ENCODE assay signal across 17 cellular contexts in the genomic region with DNA sequence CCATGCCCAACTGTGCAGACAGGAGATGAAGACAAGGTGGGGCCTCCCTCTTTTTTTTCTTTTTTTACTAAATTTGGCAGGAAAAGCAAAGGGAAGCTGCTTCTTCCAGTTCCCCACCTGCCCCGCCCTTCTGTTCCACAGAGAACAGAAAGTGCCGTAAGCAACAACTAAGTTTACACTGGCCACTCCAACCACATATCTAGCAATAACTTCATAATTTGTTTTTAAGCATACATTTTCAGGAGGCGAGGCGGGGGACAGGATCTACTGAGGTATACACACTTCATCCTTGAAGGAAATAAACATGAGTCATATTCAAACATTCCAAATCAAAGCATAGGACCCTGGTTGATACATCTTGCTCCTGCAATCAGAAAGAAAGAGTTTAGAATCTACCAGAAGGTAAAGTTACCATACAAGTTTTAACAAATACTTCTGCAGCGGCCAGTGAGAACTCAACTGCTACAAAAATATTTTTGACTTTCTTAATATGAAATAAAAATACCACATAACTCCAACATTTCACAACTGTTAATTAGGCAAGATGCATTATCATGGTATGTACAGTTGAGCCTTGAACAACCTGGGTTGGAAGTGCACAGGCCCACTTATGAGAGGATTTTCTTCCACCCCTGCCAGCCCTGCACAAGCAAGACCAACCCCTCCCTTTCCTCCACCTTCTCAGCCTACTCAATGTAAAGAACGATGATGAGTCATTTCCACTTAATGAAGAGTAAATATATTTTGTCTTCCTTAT. TPM values are rescaled to one million over a fixed set of nuclear protein-coding genes. Genes with fewer than 3 reads are reported as not detected.
DNase-seq lines count a peak whose midpoint lies in the region; ATAC-seq and TF ChIP-seq lines count a peak whose summit lies in the region.
"Had no signal": no experiment of that assay in that cellular context is flagged by ENCODE, and none has a peak within 500 bp of the region (broad histone marks: within the 10 kb centered on the region; RNA-seq: fewer than 3 reads in every experiment).

No MANE protein-coding gene starts in this region.

- H3K9me3 ChIP-seq in gastroesophageal sphincter: no peaks in the 10 kb centered on the region
- H3K9me3 ChIP-seq in stomach: no peaks in the 10 kb centered on the region
- H3K9me3 ChIP-seq: thoracic aorta had no signal

- intact Hi-C loops in stomach (cut with DNase I; ENCODE audit: low total_unique reads): no loop called here
- intact Hi-C loops in activated CD4-positive, alpha-beta memory T cell treated with anti-CD3 and anti-CD28 coated beads for 36 hours (cut with micrococcal nuclease): no loop called here

- CTCF ChIA-PET in RWPE1 (lab: Yijun Ruan, JAX): no interaction called here
- CTCF ChIA-PET in activated CD4-positive, alpha-beta memory T cell treated with anti-CD3 and anti-CD28 coated beads for 36 hours (lab: Charles Lee): no interaction called here

- H3K4me3 Mint-ChIP-seq in activated CD4-positive, alpha-beta memory T cell treated with anti-CD3 and anti-CD28 coated beads for 36 hours: no peak overlapping the region
- H3K4me3 Mint-ChIP-seq: activated CD8-positive, alpha-beta T cell treated with anti-CD3 and anti-CD28 coated beads, Interleukin-2, amount 10 ng/mL, durations not matched to agents 7 days and 5 days; nephron progenitor cell had no signal

- H3K4me3 ChIP-seq in gastroesophageal sphincter (no peak overlapping the region), stomach (no peak overlapping the region)
- H3K4me3 ChIP-seq: thoracic aorta had no signal

- 73 to 76% methylated on average over 5 to 6 of the region's 6 CpGs for WGBS in gastroesophageal sphincter (ENCODE audit: low coverage in 1 of 2), 2 donors
- WGBS in stomach, 5 donors: 41 to 64% (median 50%) methylated on average over 6 of the region's 6 CpGs

- peak overlapping the region; percentile 98 for H3K27ac ChIP-seq in RWPE1
- H3K27ac ChIP-seq in gastroesophageal sphincter: peak overlapping the region in 3 of 4 donors; percentile 23 to 36 (median 32)
- peak overlapping the region; percentile 16 to 79 (median 43) for H3K27ac ChIP-seq in stomach
- H3K27ac ChIP-seq: thoracic aorta had no signal

- POLR2A ChIA-PET in RWPE1 (lab: Yijun Ruan, JAX; ENCODE audit: low non-redundant PET): no interaction called here
- POLR2A ChIA-PET in activated CD4-positive, alpha-beta memory T cell treated with anti-CD3 and anti-CD28 coated beads for 36 hours (lab: Charles Lee): no interaction called here

- H3K4me1 ChIP-seq in gastroesophageal sphincter (peaks cover 0 to 39% (median 6%) of the 10 kb centered on the region in 3 donors), stomach (peaks cover 0 to 54% (median 22%) of the 10 kb centered on the region in 4 donors)

- TF ChIP-seq POLR2A in gastroesophageal sphincter (IDR thresholded peaks at IDR 0.05) (no peak), stomach (IDR thresholded peaks at IDR 0.05) (no peak)

- H3K36me3 ChIP-seq in gastroesophageal sphincter (no peaks in the 10 kb centered on the region), stomach (no peaks in the 10 kb centered on the region)
- H3K36me3 ChIP-seq: thoracic aorta had no signal

- H3K4me1 Mint-ChIP-seq in activated CD4-positive, alpha-beta memory T cell treated with anti-CD3 and anti-CD28 coated beads for 36 hours (ENCODE audit: low read depth): peaks cover 26% of the 10 kb centered on the region

- H3K27me3 Mint-ChIP-seq in activated CD4-positive, alpha-beta memory T cell treated with anti-CD3 and anti-CD28 coated beads for 36 hours: no peaks in the 10 kb centered on the region

- DNase-seq in DMS53 (lab: John Stamatoyannopoulos, UW): peak; percentile 4
- no peak for DNase-seq in DMS53 treated with DMSO at 0.1 percent for 48 hours (lab: John Stamatoyannopoulos, UW; ENCODE audit: unreplicated experiment)
- peak; percentile 62 for DNase-seq in RWPE1 (ENCODE audit: low spot score)
- no peak for DNase-seq in stomach
- DNase-seq in NCI-H2107 treated with DMSO at 0.1 percent for 48 hours (lab: John Stamatoyannopoulos, UW; ENCODE audit: unreplicated experiment): no peak
- DNase-seq in activated CD4-positive, alpha-beta memory T cell treated with anti-CD3 and anti-CD28 coated beads for 36 hours: no peak
- no peak for DNase-seq in stimulated activated CD4-positive, alpha-beta T cell treated with anti-CD3 and anti-CD28 coated beads, Interleukin-15, amount 100 ng/mL, for 24 hours
- DNase-seq: 8988T; activated CD8-positive, alpha-beta T cell treated with anti-CD3 and anti-CD28 coated beads, Interleukin-2, amount 10 ng/mL, durations not matched to agents 7 days and 5 days; activated gamma-delta T cell treated with Interleukin-2 at 50 U/mL for 16 hours; caudate nucleus; KBM-7; NCI-H2107; nephron progenitor cell; T1000 had no signal

- ATAC-seq in gastroesophageal sphincter: no peak
- ATAC-seq: activated CD8-positive, alpha-beta T cell treated with anti-CD3 and anti-CD28 coated beads, Interleukin-2, amount 10 ng/mL, durations not matched to agents 7 days and 5 days had no signal

- H3K27ac Mint-ChIP-seq in activated CD4-positive, alpha-beta memory T cell treated with anti-CD3 and anti-CD28 coated beads for 36 hours: no peak overlapping the region
- H3K27ac Mint-ChIP-seq: activated CD8-positive, alpha-beta T cell treated with anti-CD3 and anti-CD28 coated beads, Interleukin-2, amount 10 ng/mL, durations not matched to agents 7 days and 5 days; nephron progenitor cell had no signal

- TF ChIP-seq EP300 in gastroesophageal sphincter (IDR thresholded peaks at IDR 0.05): no peak
- TF ChIP-seq EP300 in stomach (IDR thresholded peaks at IDR 0.05): no peak

- no peaks in the 10 kb centered on the region for H3K36me3 Mint-ChIP-seq in activated CD4-positive, alpha-beta memory T cell treated with anti-CD3 and anti-CD28 coated beads for 36 hours

- H3K9me3 Mint-ChIP-seq in activated CD4-positive, alpha-beta memory T cell treated with anti-CD3 and anti-CD28 coated beads for 36 hours: no peaks in the 10 kb centered on the region
- H3K9me3 Mint-ChIP-seq: nephron progenitor cell had no signal

- TF ChIP-seq CTCF in RWPE1 (conservative IDR thresholded peaks at IDR 0.05; ENCODE audit: low read depth): no peak
- TF ChIP-seq CTCF in gastroesophageal sphincter (IDR thresholded peaks at IDR 0.05): no peak
- no peak for TF ChIP-seq CTCF in stomach (IDR thresholded peaks at IDR 0.05)

- H3K27me3 ChIP-seq in gastroesophageal sphincter (no peaks in the 10 kb centered on the region), stomach (no peaks in the 10 kb centered on the region)

RNA-seq across cellular contexts. Expression of gene FOXP1, which starts 50.7 kb away (rescaled TPM):
- total RNA-seq in gastroesophageal sphincter: 100 to 1,000 TPM; 169 to 300 (median 202) TPM
- 100 to 1,000 TPM; 109 to 215 (median 159) TPM for total RNA-seq in stomach
- 10 to 100 TPM; 12.3 to 20.5 (median 15.6) TPM for polyA plus RNA-seq in stomach
- 100 to 1,000 TPM in 1 of 2 experiments, 10 to 100 TPM in 1; 94.4 to 102 TPM for total RNA-seq in activated CD4-positive, alpha-beta memory T cell treated with anti-CD3 and anti-CD28 coated beads for 36 hours

Comparison
In these comparisons a context has a peak if more than half of its experiments do, and no peak if none do; other contexts are left out.
1. DNase-seq: peak in DMS53 (single experiment) and RWPE1 (single experiment); none in DMS53 treated with DMSO at 0.1 percent for 48 hours (single experiment), stomach (single experiment), NCI-H2107 treated with DMSO at 0.1 percent for 48 hours (single experiment), activated CD4-positive, alpha-beta memory T cell treated with anti-CD3 and anti-CD28 coated beads for 36 hours (single experiment) and stimulated activated CD4-positive, alpha-beta T cell treated with anti-CD3 and anti-CD28 coated beads, Interleukin-15, amount 100 ng/mL, for 24 hours (single experiment).
2. H3K27ac ChIP-seq: peak in every context shown above with its lines; median percentile 98 in RWPE1; 43 in stomach; 32 in gastroesophageal sphincter.